In genomic region chr7:130216025-130216424, GRCh38 we compare ENCODE assay signal across 33 cellular contexts. TPM values are rescaled to one million over a fixed set of nuclear protein-coding genes. Genes with fewer than 3 reads are reported as not detected.
"Had no signal": no experiment of that assay in that cellular context is flagged by ENCODE, and none has a peak within 500 bp of the region (broad histone marks: within the 10 kb centered on the region; RNA-seq: fewer than 3 reads in every experiment).

No MANE protein-coding gene starts in this region.

- ATAC-seq: foreskin keratinocyte; gastroesophageal sphincter; heart left ventricle; left lobe of liver; natural killer cell treated with Interleukin-12 subunit alpha and Interleukin-12 subunit beta and Interleukin-15 and Interleukin-18, amount 100 ng/mL, for 72 hours; sciatic nerve; stimulated activated memory B cell treated with anti-CD40 and anti-IgM and Interleukin-4, amounts not matched to agents 10 μg/mL and 1 μg/mL and 100 μg/mL, for 72 hours; stimulated activated naive CD8-positive, alpha-beta T cell treated with anti-CD3 and anti-CD28 coated beads, Interleukin-15, Interleukin-2, amounts not matched to agents 100 U/mL and 50 U/mL, for 24 hours had no signal

- H3K27me3 ChIP-seq: colonic mucosa, foreskin keratinocyte, gastroesophageal sphincter, hepatocyte, testis, tibial artery had no signal

- H3K27ac Mint-ChIP-seq: dendritic cell treated with granulocyte-macrophage colony-stimulating factor and Interleukin-4, amounts not matched to agents 40 ng/mL and 50 ng/mL, for 4 days; endodermal cell; memory B cell; naive B cell; natural killer cell treated with Interleukin-12 subunit alpha and Interleukin-12 subunit beta and Interleukin-15 and Interleukin-18, amount 100 ng/mL, for 72 hours; progenitor cell of endocrine pancreas; stimulated activated memory B cell treated with anti-CD40 and anti-IgM and Interleukin-4, amounts not matched to agents 10 μg/mL and 1 μg/mL and 100 μg/mL, for 72 hours; type B pancreatic cell had no signal

- H3K9ac ChIP-seq: parathyroid adenoma had no signal

- H3K9me3 Mint-ChIP-seq: dendritic cell treated with granulocyte-macrophage colony-stimulating factor and Interleukin-4, amounts not matched to agents 40 ng/mL and 50 ng/mL, for 4 days; endodermal cell; memory B cell; naive B cell; natural killer cell treated with Interleukin-12 subunit alpha and Interleukin-12 subunit beta and Interleukin-15 and Interleukin-18, amount 100 ng/mL, for 72 hours; stimulated activated memory B cell treated with anti-CD40 and anti-IgM and Interleukin-4, amounts not matched to agents 10 μg/mL and 1 μg/mL and 100 μg/mL, for 72 hours had no signal

- H3K4me1 ChIP-seq: colonic mucosa, esophagus muscularis mucosa, foreskin keratinocyte, gastroesophageal sphincter, heart left ventricle, parathyroid adenoma, testis, tibial artery had no signal

- H3K4me1 Mint-ChIP-seq: memory B cell; naive B cell; neural crest cell; stimulated activated memory B cell treated with anti-CD40 and anti-IgM and Interleukin-4, amounts not matched to agents 10 μg/mL and 1 μg/mL and 100 μg/mL, for 72 hours had no signal

- H3K79me2 ChIP-seq: hepatocyte, parathyroid adenoma had no signal

- H3K36me3 ChIP-seq: colonic mucosa, esophagus muscularis mucosa, gastroesophageal sphincter, heart left ventricle, tibial artery had no signal

- H3K4me3 ChIP-seq: colonic mucosa, esophagus muscularis mucosa, gastroesophageal sphincter, heart left ventricle, hepatocyte, lung, testis, tibial artery had no signal

- H3K36me3 Mint-ChIP-seq: memory B cell; naive B cell; natural killer cell treated with Interleukin-12 subunit alpha and Interleukin-12 subunit beta and Interleukin-15 and Interleukin-18, amount 100 ng/mL, for 72 hours; stimulated activated memory B cell treated with anti-CD40 and anti-IgM and Interleukin-4, amounts not matched to agents 10 μg/mL and 1 μg/mL and 100 μg/mL, for 72 hours; type B pancreatic cell had no signal

- H2AFZ ChIP-seq: hepatocyte, parathyroid adenoma had no signal

- FAIRE-seq: kidney, urothelium cell line had no signal

- H3K4me3 Mint-ChIP-seq: dendritic cell treated with granulocyte-macrophage colony-stimulating factor and Interleukin-4, amounts not matched to agents 40 ng/mL and 50 ng/mL, for 4 days; endodermal cell; memory B cell; naive B cell; natural killer cell treated with Interleukin-12 subunit alpha and Interleukin-12 subunit beta and Interleukin-15 and Interleukin-18, amount 100 ng/mL, for 72 hours; neural crest cell; stimulated activated memory B cell treated with anti-CD40 and anti-IgM and Interleukin-4, amounts not matched to agents 10 μg/mL and 1 μg/mL and 100 μg/mL, for 72 hours; type B pancreatic cell had no signal

- DNase-seq: colonic mucosa; effector CD8-positive, alpha-beta T cell; endodermal cell; foreskin keratinocyte; heart left ventricle; kidney; naive B cell; stimulated activated CD4-positive, alpha-beta T cell treated with anti-CD3 and anti-CD28 coated beads, Interleukin-2, amount 100 ng/mL, for 24 hours; stimulated activated CD4-positive, alpha-beta T cell treated with anti-CD3 and anti-CD28 coated beads, Interleukin-4, amount 100 ng/mL, for 24 hours; stimulated activated naive CD8-positive, alpha-beta T cell treated with anti-CD3 and anti-CD28 coated beads, Interleukin-15, Interleukin-2, amounts not matched to agents 100 U/mL and 50 U/mL, for 24 hours; substantia nigra; testis; tibial artery had no signal

- H3K4me2 ChIP-seq: hepatocyte had no signal

- H3K27me3 Mint-ChIP-seq: progenitor cell of endocrine pancreas, type B pancreatic cell had no signal

- H3K27ac ChIP-seq: colonic mucosa, esophagus muscularis mucosa, foreskin keratinocyte, gastroesophageal sphincter, heart left ventricle, hepatocyte, parathyroid adenoma, testis, tibial artery had no signal

- H3K9me3 ChIP-seq: colonic mucosa, esophagus muscularis mucosa, gastroesophageal sphincter, heart left ventricle, testis, tibial artery had no signal

RNA-seq across cellular contexts. Expression of gene SSMEM1, which starts 8.4 kb away (rescaled TPM):
- total RNA-seq: colonic mucosa; endodermal cell; epithelial cell of proximal tubule; esophagus muscularis mucosa; fibroblast of lung; foreskin keratinocyte; gastroesophageal sphincter; heart left ventricle; hepatocyte; kidney; left lobe of liver; liver; lung; mononuclear cell; natural killer cell treated with Interleukin-12 subunit alpha and Interleukin-12 subunit beta and Interleukin-15 and Interleukin-18, amount 100 ng/mL, for 72 hours; neural crest cell; osteoblast; progenitor cell of endocrine pancreas; sciatic nerve had no signal
- polyA plus RNA-seq: fibroblast of lung, foreskin keratinocyte, heart left ventricle, hepatocyte, liver, lung had no signal

RNA-seq across cellular contexts. Expression of gene CPA2, which starts 50.6 kb away (rescaled TPM):
- total RNA-seq: epithelial cell of proximal tubule; esophagus muscularis mucosa; fibroblast of lung; gastroesophageal sphincter; kidney; liver; mononuclear cell; natural killer cell treated with Interleukin-12 subunit alpha and Interleukin-12 subunit beta and Interleukin-15 and Interleukin-18, amount 100 ng/mL, for 72 hours; osteoblast had no signal
- polyA plus RNA-seq: liver had no signal
